32 cellular contexts compared by ENCODE assay signal in the genomic region with DNA sequence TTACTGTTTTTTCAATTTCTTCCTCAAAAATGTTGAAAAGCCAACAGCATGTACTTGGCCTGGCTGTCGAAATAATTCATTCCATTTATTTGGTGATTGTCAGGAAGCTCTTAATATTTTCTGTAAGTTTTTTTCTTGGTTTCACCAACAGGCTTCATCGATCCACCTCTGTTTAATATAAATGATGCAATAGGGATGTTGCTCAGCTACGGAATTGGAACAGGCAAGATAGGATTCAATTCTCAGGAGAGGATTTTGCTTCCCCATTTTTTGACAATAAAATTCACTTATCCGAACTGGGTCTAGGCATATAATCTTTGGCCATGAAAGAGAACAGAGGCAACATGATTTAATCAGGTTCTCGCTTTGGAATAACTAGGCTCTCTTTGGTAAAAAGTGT.
"Had no signal": no experiment of that assay in that cellular context is flagged by ENCODE, and none has a peak within 500 bp of the region (broad histone marks: within the 10 kb centered on the region; RNA-seq: fewer than 3 reads in every experiment).

No MANE protein-coding gene starts in this region.

- H3K36me3 ChIP-seq: adrenal gland had no signal

- H3K27ac ChIP-seq: adrenal gland, body of pancreas, epithelial cell of prostate, esophagus squamous epithelium, gastroesophageal sphincter had no signal

- H3K9me3 Mint-ChIP-seq: activated CD4-positive, alpha-beta memory T cell treated with anti-CD3 and anti-CD28 coated beads for 36 hours; activated CD4-positive, alpha-beta T cell treated with anti-CD3 and anti-CD28 coated beads, Interleukin-2, amount 10 ng/mL, durations not matched to agents 24 days and 14 days; activated naive CD4-positive, alpha-beta T cell treated with anti-CD3 and anti-CD28 coated beads for 36 hours; activated naive CD4-positive, alpha-beta T cell treated with anti-CD3 and anti-CD28 coated beads, Interleukin-2, amount 50 U/mL, for 24 hours; activated naive CD8-positive, alpha-beta T cell treated with anti-CD3 and anti-CD28 coated beads for 36 hours; activated naive CD8-positive, alpha-beta T cell treated with anti-CD3 and anti-CD28 coated beads, Interleukin-2, amount 50 U/mL, for 24 hours; activated T-helper 1 cell treated with anti-CD3 and anti-CD28 coated beads, Interleukin-12 subunit alpha, Interleukin-12 subunit beta, Interleukin-2, Interleukin-4 antibody, amounts not matched to agents 30 ng/mL and 10 ng/mL and 1 ng/mL, durations not matched to agents 14 hours and 24 hours and 36 hours; activated T-helper 2 cell treated with anti-CD3 and anti-CD28 coated beads, Interferon-gamma antibody, Interleukin-2, Interleukin-4, amounts not matched to agents 10 μg/mL and 5 μg/mL and 100 μg/mL, durations not matched to agents 14 hours and 24 hours and 36 hours; T-helper 2 cell treated with Interferon-gamma antibody and Interleukin-4, amounts not matched to agents 5 μg/mL and 100 μg/mL, for 36 hours had no signal

- H3K27ac Mint-ChIP-seq: activated CD4-positive, alpha-beta memory T cell treated with anti-CD3 and anti-CD28 coated beads for 36 hours; activated CD4-positive, alpha-beta T cell treated with anti-CD3 and anti-CD28 coated beads for 36 hours; activated CD4-positive, alpha-beta T cell treated with anti-CD3 and anti-CD28 coated beads, Interleukin-2, amount 10 ng/mL, durations not matched to agents 24 days and 14 days; activated CD8-positive, alpha-beta memory T cell treated with anti-CD3 and anti-CD28 coated beads, Interleukin-2, amount 10 ng/mL, durations not matched to agents 7 days and 5 days; activated CD8-positive, alpha-beta T cell treated with anti-CD3 and anti-CD28 coated beads, Interleukin-2, amount 10 ng/mL, durations not matched to agents 7 days and 5 days; activated naive CD4-positive, alpha-beta T cell treated with anti-CD3 and anti-CD28 coated beads for 36 hours; activated naive CD4-positive, alpha-beta T cell treated with anti-CD3 and anti-CD28 coated beads, Interleukin-2, amount 50 U/mL, for 24 hours; activated naive CD8-positive, alpha-beta T cell treated with anti-CD3 and anti-CD28 coated beads for 36 hours; activated naive CD8-positive, alpha-beta T cell treated with anti-CD3 and anti-CD28 coated beads, Interleukin-2, amount 50 U/mL, for 24 hours; activated T-helper 1 cell treated with anti-CD3 and anti-CD28 coated beads, Interleukin-12 subunit alpha, Interleukin-12 subunit beta, Interleukin-2, Interleukin-4 antibody, amounts not matched to agents 30 ng/mL and 10 ng/mL and 1 ng/mL, durations not matched to agents 14 hours and 24 hours and 36 hours; activated T-helper 2 cell treated with anti-CD3 and anti-CD28 coated beads, Interferon-gamma antibody, Interleukin-2, Interleukin-4, amounts not matched to agents 10 μg/mL and 5 μg/mL and 100 μg/mL, durations not matched to agents 14 hours and 24 hours and 36 hours; T-helper 17 cell; T-helper 2 cell treated with Interferon-gamma antibody and Interleukin-4, amounts not matched to agents 5 μg/mL and 100 μg/mL, for 36 hours had no signal

- DNase-seq: activated CD4-positive, alpha-beta memory T cell treated with anti-CD3 and anti-CD28 coated beads for 36 hours; activated CD4-positive, alpha-beta T cell treated with anti-CD3 and anti-CD28 coated beads for 36 hours; activated CD4-positive, alpha-beta T cell treated with anti-CD3 and anti-CD28 coated beads, Interleukin-2, amount 10 ng/mL, durations not matched to agents 24 days and 14 days; activated CD4-positive, CD25-positive, alpha-beta regulatory T cell; activated CD4-positive, CD25-positive, alpha-beta regulatory T cell treated with anti-CD3 and anti-CD28 coated beads, Interleukin-2, amount 50 U/mL, for 72 hours; activated CD8-positive, alpha-beta memory T cell treated with anti-CD3 and anti-CD28 coated beads, Interleukin-2, amount 10 ng/mL, durations not matched to agents 7 days and 5 days; activated CD8-positive, alpha-beta memory T cell treated with anti-CD3 and anti-CD28 coated beads, Interleukin-2, amount 50 U/mL, for 4 hours; activated CD8-positive, alpha-beta T cell treated with anti-CD3 and anti-CD28 coated beads, Interleukin-2, amount 10 ng/mL, durations not matched to agents 7 days and 5 days; activated effector memory CD4-positive, alpha-beta T cell treated with anti-CD3 and anti-CD28 coated beads, Interleukin-2, amount 50 U/mL, for 16 hours; activated naive CD4-positive, alpha-beta T cell treated with anti-CD3 and anti-CD28 coated beads for 36 hours; activated naive CD8-positive, alpha-beta T cell treated with anti-CD3 and anti-CD28 coated beads for 36 hours; activated naive CD8-positive, alpha-beta T cell treated with anti-CD3 and anti-CD28 coated beads, Interleukin-2, amount 50 U/mL, for 24 hours; activated T-cell treated with anti-CD3 and anti-CD28 coated beads, Interleukin-2, amount 50 U/mL, for 1 hour; activated T-cell treated with anti-CD3 and anti-CD28 coated beads, Interleukin-2, amount 50 U/mL, for 48 hours; adrenal gland; amygdala; aorta; body of pancreas; caudate nucleus; cortex of kidney; dermis blood vessel endothelial cell; effector CD4-positive, alpha-beta T cell; esophagus squamous epithelium; foreskin melanocyte; T-helper 1 cell; T-helper 17 cell had no signal

- H3K4me3 Mint-ChIP-seq: activated CD4-positive, alpha-beta memory T cell treated with anti-CD3 and anti-CD28 coated beads for 36 hours; activated CD4-positive, alpha-beta T cell treated with anti-CD3 and anti-CD28 coated beads for 36 hours; activated CD4-positive, alpha-beta T cell treated with anti-CD3 and anti-CD28 coated beads, Interleukin-2, amount 10 ng/mL, durations not matched to agents 24 days and 14 days; activated CD8-positive, alpha-beta memory T cell treated with anti-CD3 and anti-CD28 coated beads, Interleukin-2, amount 10 ng/mL, durations not matched to agents 7 days and 5 days; activated CD8-positive, alpha-beta T cell treated with anti-CD3 and anti-CD28 coated beads, Interleukin-2, amount 10 ng/mL, durations not matched to agents 7 days and 5 days; activated naive CD4-positive, alpha-beta T cell treated with anti-CD3 and anti-CD28 coated beads for 36 hours; activated naive CD4-positive, alpha-beta T cell treated with anti-CD3 and anti-CD28 coated beads, Interleukin-2, amount 50 U/mL, for 24 hours; activated naive CD8-positive, alpha-beta T cell treated with anti-CD3 and anti-CD28 coated beads for 36 hours; activated naive CD8-positive, alpha-beta T cell treated with anti-CD3 and anti-CD28 coated beads, Interleukin-2, amount 50 U/mL, for 24 hours; activated T-helper 1 cell treated with anti-CD3 and anti-CD28 coated beads, Interleukin-12 subunit alpha, Interleukin-12 subunit beta, Interleukin-2, Interleukin-4 antibody, amounts not matched to agents 30 ng/mL and 10 ng/mL and 1 ng/mL, durations not matched to agents 14 hours and 24 hours and 36 hours; T-helper 17 cell; T-helper 2 cell treated with Interferon-gamma antibody and Interleukin-4, amounts not matched to agents 5 μg/mL and 100 μg/mL, for 36 hours had no signal

- H3K36me3 Mint-ChIP-seq: activated CD4-positive, alpha-beta memory T cell treated with anti-CD3 and anti-CD28 coated beads for 36 hours; activated naive CD8-positive, alpha-beta T cell treated with anti-CD3 and anti-CD28 coated beads for 36 hours had no signal

- H3K4me1 ChIP-seq: adrenal gland, body of pancreas, esophagus squamous epithelium, gastroesophageal sphincter had no signal

- H3K27me3 Mint-ChIP-seq: activated CD4-positive, alpha-beta memory T cell treated with anti-CD3 and anti-CD28 coated beads for 36 hours; activated CD4-positive, alpha-beta T cell treated with anti-CD3 and anti-CD28 coated beads for 36 hours; activated CD8-positive, alpha-beta memory T cell treated with anti-CD3 and anti-CD28 coated beads, Interleukin-2, amount 10 ng/mL, durations not matched to agents 7 days and 5 days; activated naive CD4-positive, alpha-beta T cell treated with anti-CD3 and anti-CD28 coated beads, Interleukin-2, amount 50 U/mL, for 24 hours; activated naive CD8-positive, alpha-beta T cell treated with anti-CD3 and anti-CD28 coated beads for 36 hours; activated naive CD8-positive, alpha-beta T cell treated with anti-CD3 and anti-CD28 coated beads, Interleukin-2, amount 50 U/mL, for 24 hours; T-helper 17 cell had no signal

- H3K4me3 ChIP-seq: adrenal gland, body of pancreas, esophagus squamous epithelium, gastroesophageal sphincter had no signal

- H3K9me3 ChIP-seq: adrenal gland, body of pancreas, esophagus squamous epithelium, gastroesophageal sphincter had no signal

- H3K4me1 Mint-ChIP-seq: activated CD4-positive, alpha-beta T cell treated with anti-CD3 and anti-CD28 coated beads for 36 hours; activated CD4-positive, alpha-beta T cell treated with anti-CD3 and anti-CD28 coated beads, Interleukin-2, amount 10 ng/mL, durations not matched to agents 24 days and 14 days; activated CD8-positive, alpha-beta memory T cell treated with anti-CD3 and anti-CD28 coated beads, Interleukin-2, amount 10 ng/mL, durations not matched to agents 7 days and 5 days; activated naive CD4-positive, alpha-beta T cell treated with anti-CD3 and anti-CD28 coated beads, Interleukin-2, amount 50 U/mL, for 24 hours; activated naive CD8-positive, alpha-beta T cell treated with anti-CD3 and anti-CD28 coated beads for 36 hours; activated naive CD8-positive, alpha-beta T cell treated with anti-CD3 and anti-CD28 coated beads, Interleukin-2, amount 50 U/mL, for 24 hours had no signal

- H3K27me3 ChIP-seq: adrenal gland, body of pancreas, esophagus squamous epithelium, gastroesophageal sphincter had no signal

- ATAC-seq: activated CD4-positive, alpha-beta T cell treated with anti-CD3 and anti-CD28 coated beads for 36 hours; activated CD8-positive, alpha-beta memory T cell treated with anti-CD3 and anti-CD28 coated beads, Interleukin-2, amount 10 ng/mL, durations not matched to agents 7 days and 5 days; activated CD8-positive, alpha-beta T cell treated with anti-CD3 and anti-CD28 coated beads, Interleukin-2, amount 10 ng/mL, durations not matched to agents 7 days and 5 days; activated naive CD8-positive, alpha-beta T cell treated with anti-CD3 and anti-CD28 coated beads, Interleukin-2, amount 50 U/mL, for 24 hours; body of pancreas; gastroesophageal sphincter; T-helper 17 cell had no signal
